ENCODE assay signal across 11 cellular contexts in genomic region chr4:159178147-159178541, GRCh38.
A peak's percentile ranks its signal among the peaks of the same experiment; 100 is the strongest.
DNase-seq lines count a peak whose midpoint lies in the region; ATAC-seq and TF ChIP-seq lines count a peak whose summit lies in the region.
"Had no signal": no experiment of that assay in that cellular context is flagged by ENCODE, and none has a peak within 500 bp of the region (broad histone marks: within the 10 kb centered on the region; RNA-seq: fewer than 3 reads in every experiment).

No MANE protein-coding gene starts in this region.

- no peak overlapping the region for H3K4me3 ChIP-seq in gastrocnemius medialis

- H3K27me3 ChIP-seq in gastrocnemius medialis = no peaks in the 10 kb centered on the region

- peak; percentile 30 for ATAC-seq in HG03064 (IDR thresholded peaks at IDR 0.05; ENCODE audit: low read depth, unreplicated experiment)
- ATAC-seq in gastrocnemius medialis = peak in 1 of 2 donors; percentile 26
- ATAC-seq in HG03159 (IDR thresholded peaks at IDR 0.05; ENCODE audit: unreplicated experiment) = no peak
- ATAC-seq in left lobe of liver = no peak

- intact Hi-C loops in gastrocnemius medialis (cut with DNase I; ENCODE audit: low total_unique reads) = loop anchor here (10.0 kb wide), 1 partner anchor 163 kb away; no protein-coding TSS in a partner anchor

- DNase-seq in NCI-H2107 treated with DMSO at 0.1 percent for 48 hours (lab: John Stamatoyannopoulos, UW; ENCODE audit: unreplicated experiment) (peak; percentile 29), NCI-H2107 (lab: John Stamatoyannopoulos, UW) (no peak), SIG-M5 (lab: John Stamatoyannopoulos, UW) (peak; percentile 41), gastrocnemius medialis (no peak), RKO (ENCODE audit: low spot score) (no peak), left lobe of liver (ENCODE audit: low spot score) (no peak)
- DNase-seq: activated naive CD8-positive, alpha-beta T cell treated with anti-CD3 and anti-CD28 coated beads, Interleukin-2, amount 10 ng/mL, durations not matched to agents 7 days and 5 days; NCI-H2227 treated with DMSO at 0.1 percent for 48 hours; nephron progenitor cell had no signal

- H3K4me1 ChIP-seq in gastrocnemius medialis = peaks cover 54 to 68% of the 10 kb centered on the region in 2 donors

- no peak for TF ChIP-seq POLR2A in gastrocnemius medialis (IDR thresholded peaks at IDR 0.05)

- in situ Hi-C loops in gastrocnemius medialis (cut with MboI; ENCODE audit: low sequenced_read_pairs in 4 of 4) = loop anchor here in 3 of 4 donors (10.0 to 25.0 kb wide), 3 partner anchors 323 to 466 kb away; partner anchors contain the start of gene PPID (in 1 of the 3)

- no peaks in the 10 kb centered on the region for H3K9me3 ChIP-seq in gastrocnemius medialis

- no peaks in the 10 kb centered on the region for H3K36me3 ChIP-seq in gastrocnemius medialis

- H3K27ac ChIP-seq in gastrocnemius medialis = peak overlapping the region in 3 of 4 donors; percentile 48 to 72 (median 71)

- TF ChIP-seq CTCF in gastrocnemius medialis (IDR thresholded peaks at IDR 0.05 in 4 of 5, conservative IDR thresholded peaks at IDR 0.05 in 1 of 5) = no peak

Comparison
In these comparisons a context has a peak if more than half of its experiments do, and no peak if none do; other contexts are left out.
1. DNase-seq: peak in NCI-H2107 treated with DMSO at 0.1 percent for 48 hours (single experiment) and SIG-M5 (single experiment); none in NCI-H2107 (single experiment), gastrocnemius medialis (0 of 2), RKO (single experiment) and left lobe of liver (single experiment).